23 cellular contexts compared by ENCODE assay signal in genomic region chr1:40268211-40268610, GRCh38. TPM values are rescaled to one million over a fixed set of nuclear protein-coding genes. Genes with fewer than 3 reads are reported as not detected.
DNase-seq lines count a peak whose midpoint lies in the region; ATAC-seq and TF ChIP-seq lines count a peak whose summit lies in the region.
"Had no signal": no experiment of that assay in that cellular context is flagged by ENCODE, and none has a peak within 500 bp of the region (broad histone marks: within the 10 kb centered on the region; RNA-seq: fewer than 3 reads in every experiment).

No MANE protein-coding gene starts in this region.

- intact Hi-C loops in natural killer cell (cut with micrococcal nuclease): no loop called here

- H3K27me3 ChIP-seq in muscle layer of duodenum (ENCODE audit: low read depth, low read length) (no peaks in the 10 kb centered on the region), thoracic aorta (replicated peaks; ENCODE audit: insufficient read depth) (no peaks in the 10 kb centered on the region)
- H3K27me3 ChIP-seq: neural progenitor cell had no signal

- no peaks in the 10 kb centered on the region for H3K27me3 Mint-ChIP-seq in activated T-cell treated with anti-CD3 and anti-CD28 coated beads, Interleukin-2, amount 50 U/mL, for 24 hours
- H3K27me3 Mint-ChIP-seq in activated T-cell treated with anti-CD3 and anti-CD28 coated beads, Interleukin-2, amount 50 U/mL, for 4 hours (ENCODE audit: low read depth): no peaks in the 10 kb centered on the region
- H3K27me3 Mint-ChIP-seq in chondrocyte (ENCODE audit: low read depth) (no peaks in the 10 kb centered on the region), natural killer cell (ENCODE audit: low read depth in 2 of 2) (no peaks in the 10 kb centered on the region)
- H3K27me3 Mint-ChIP-seq: activated CD4-positive, alpha-beta memory T cell treated with anti-CD3 and anti-CD28 coated beads, Interleukin-2, amount 10 ng/mL, durations not matched to agents 7 days and 5 days; activated naive CD8-positive, alpha-beta T cell treated with anti-CD3 and anti-CD28 coated beads, Interleukin-2, amount 10 ng/mL, durations not matched to agents 7 days and 5 days had no signal

- DNase-seq in activated T-cell treated with anti-CD3 and anti-CD28 coated beads, Interleukin-2, amount 50 U/mL, for 24 hours: no peak
- DNase-seq in activated T-cell treated with anti-CD3 and anti-CD28 coated beads, Interleukin-2, amount 50 U/mL, for 4 hours: no peak
- DNase-seq in chondrocyte (ENCODE audit: low spot score) (no peak), thoracic aorta (ENCODE audit: low spot score) (no peak), natural killer cell (no peak), HuH-7 (ENCODE audit: low spot score) (no peak)
- DNase-seq in stimulated activated CD8-positive, alpha-beta memory T cell treated with anti-CD3 and anti-CD28 coated beads, Interleukin-4, amount 100 ng/mL, for 48 hours: no peak
- DNase-seq: activated CD4-positive, alpha-beta memory T cell treated with anti-CD3 and anti-CD28 coated beads, Interleukin-2, amount 10 ng/mL, durations not matched to agents 7 days and 5 days; activated naive CD8-positive, alpha-beta T cell treated with anti-CD3 and anti-CD28 coated beads, Interleukin-2, amount 10 ng/mL, durations not matched to agents 7 days and 5 days; head of caudate nucleus; NCI-H1092 treated with DMSO at 0.1 percent for 48 hours; NCI-H526; right cardiac atrium; stimulated activated CD4-positive, alpha-beta T cell treated with anti-CD3 and anti-CD28 coated beads, Interleukin-1b, Interleukin-23, amount 100 ng/mL, for 48 hours; T-helper 2 cell had no signal

- H3K4me3 ChIP-seq in muscle layer of duodenum (ENCODE audit: low read depth in 1 of 2, low read length in 2 of 2) (no peak overlapping the region), thoracic aorta (peak overlapping the region; percentile 22)
- H3K4me3 ChIP-seq: GM12878, neural progenitor cell had no signal

- no peaks in the 10 kb centered on the region for H3K9me3 Mint-ChIP-seq in activated T-cell treated with anti-CD3 and anti-CD28 coated beads, Interleukin-2, amount 50 U/mL, for 24 hours
- no peaks in the 10 kb centered on the region for H3K9me3 Mint-ChIP-seq in activated T-cell treated with anti-CD3 and anti-CD28 coated beads, Interleukin-2, amount 50 U/mL, for 4 hours
- H3K9me3 Mint-ChIP-seq in chondrocyte (ENCODE audit: low read depth) (no peaks in the 10 kb centered on the region), natural killer cell (no peaks in the 10 kb centered on the region)
- H3K9me3 Mint-ChIP-seq: activated CD4-positive, alpha-beta memory T cell treated with anti-CD3 and anti-CD28 coated beads, Interleukin-2, amount 10 ng/mL, durations not matched to agents 7 days and 5 days; activated naive CD8-positive, alpha-beta T cell treated with anti-CD3 and anti-CD28 coated beads, Interleukin-2, amount 10 ng/mL, durations not matched to agents 7 days and 5 days; activated T-helper 1 cell treated with anti-CD3 and anti-CD28 coated beads, Interleukin-12 subunit alpha, Interleukin-12 subunit beta, Interleukin-2, Interleukin-4 antibody, amounts not matched to agents 30 ng/mL and 10 ng/mL and 1 ng/mL, durations not matched to agents 14 hours and 24 hours and 36 hours; neural progenitor cell; WTC11 had no signal

- H3K4me1 ChIP-seq in muscle layer of duodenum (ENCODE audit: control insufficient read depth in 1 of 2, insufficient read depth in 2 of 2, low read length in 2 of 2) (peaks cover 0 to 21% of the 10 kb centered on the region in 2 donors), thoracic aorta (ENCODE audit: control insufficient read depth in 1 of 2, low read depth in 2 of 2) (peaks cover 24 to 73% of the 10 kb centered on the region in 2 donors)
- H3K4me1 ChIP-seq: neural progenitor cell had no signal

- H3K36me3 Mint-ChIP-seq in activated T-cell treated with anti-CD3 and anti-CD28 coated beads, Interleukin-2, amount 50 U/mL, for 24 hours (ENCODE audit: low read depth): peaks cover 88% of the 10 kb centered on the region
- peaks cover 39% of the 10 kb centered on the region for H3K36me3 Mint-ChIP-seq in activated T-cell treated with anti-CD3 and anti-CD28 coated beads, Interleukin-2, amount 50 U/mL, for 4 hours (ENCODE audit: insufficient read depth)
- peaks cover 27% of the 10 kb centered on the region for H3K36me3 Mint-ChIP-seq in chondrocyte (ENCODE audit: low read depth)
- peaks cover 10% of the 10 kb centered on the region for H3K36me3 Mint-ChIP-seq in natural killer cell

- H3K36me3 ChIP-seq in muscle layer of duodenum (ENCODE audit: control insufficient read depth in 1 of 2, insufficient read depth in 2 of 2, low read length in 2 of 2) (peaks cover 28 to 41% of the 10 kb centered on the region in 2 donors), thoracic aorta (peaks cover 25% of the 10 kb centered on the region)

- H3K4me3 Mint-ChIP-seq in activated T-cell treated with anti-CD3 and anti-CD28 coated beads, Interleukin-2, amount 50 U/mL, for 24 hours: no peak overlapping the region
- H3K4me3 Mint-ChIP-seq in activated T-cell treated with anti-CD3 and anti-CD28 coated beads, Interleukin-2, amount 50 U/mL, for 4 hours: no peak overlapping the region
- H3K4me3 Mint-ChIP-seq in chondrocyte (ENCODE audit: unreplicated experiment): no peak overlapping the region
- no peak overlapping the region for H3K4me3 Mint-ChIP-seq in natural killer cell
- H3K4me3 Mint-ChIP-seq: activated CD4-positive, alpha-beta memory T cell treated with anti-CD3 and anti-CD28 coated beads, Interleukin-2, amount 10 ng/mL, durations not matched to agents 7 days and 5 days; activated naive CD8-positive, alpha-beta T cell treated with anti-CD3 and anti-CD28 coated beads, Interleukin-2, amount 10 ng/mL, durations not matched to agents 7 days and 5 days; activated T-helper 1 cell treated with anti-CD3 and anti-CD28 coated beads, Interleukin-12 subunit alpha, Interleukin-12 subunit beta, Interleukin-2, Interleukin-4 antibody, amounts not matched to agents 30 ng/mL and 10 ng/mL and 1 ng/mL, durations not matched to agents 14 hours and 24 hours and 36 hours; neural progenitor cell; WTC11 had no signal

- no peak for TF ChIP-seq CTCF in chondrocyte (IDR thresholded peaks at IDR 0.05)
- no peak for TF ChIP-seq CTCF in thoracic aorta (IDR thresholded peaks at IDR 0.05)
- TF ChIP-seq CTCF in natural killer cell (IDR thresholded peaks at IDR 0.05): no peak

- peaks cover 66% of the 10 kb centered on the region for H3K4me1 Mint-ChIP-seq in activated T-cell treated with anti-CD3 and anti-CD28 coated beads, Interleukin-2, amount 50 U/mL, for 24 hours (ENCODE audit: low read depth)
- H3K4me1 Mint-ChIP-seq in activated T-cell treated with anti-CD3 and anti-CD28 coated beads, Interleukin-2, amount 50 U/mL, for 4 hours (ENCODE audit: low read depth): peaks cover 29% of the 10 kb centered on the region
- H3K4me1 Mint-ChIP-seq in chondrocyte (ENCODE audit: low read depth): peaks cover 32% of the 10 kb centered on the region
- H3K4me1 Mint-ChIP-seq in natural killer cell: peaks cover 3 to 7% of the 10 kb centered on the region in 2 donors
- H3K4me1 Mint-ChIP-seq: neural progenitor cell, WTC11 had no signal

- no peak for ATAC-seq in activated T-cell treated with anti-CD3 and anti-CD28 coated beads, Interleukin-2, amount 50 U/mL, for 4 hours
- ATAC-seq in thoracic aorta (ENCODE audit: insufficient number of reproducible peaks, low FRiP score, low read depth) (no peak), natural killer cell (no peak)
- ATAC-seq: GM12878, WTC11 had no signal

- H3K27ac Mint-ChIP-seq in activated T-cell treated with anti-CD3 and anti-CD28 coated beads, Interleukin-2, amount 50 U/mL, for 24 hours: peak overlapping the region; percentile 30
- peak overlapping the region; percentile 96 for H3K27ac Mint-ChIP-seq in chondrocyte (ENCODE audit: unreplicated experiment)
- H3K27ac Mint-ChIP-seq in natural killer cell: no peak overlapping the region
- H3K27ac Mint-ChIP-seq: activated CD4-positive, alpha-beta memory T cell treated with anti-CD3 and anti-CD28 coated beads, Interleukin-2, amount 10 ng/mL, durations not matched to agents 7 days and 5 days; activated naive CD8-positive, alpha-beta T cell treated with anti-CD3 and anti-CD28 coated beads, Interleukin-2, amount 10 ng/mL, durations not matched to agents 7 days and 5 days; activated T-helper 1 cell treated with anti-CD3 and anti-CD28 coated beads, Interleukin-12 subunit alpha, Interleukin-12 subunit beta, Interleukin-2, Interleukin-4 antibody, amounts not matched to agents 30 ng/mL and 10 ng/mL and 1 ng/mL, durations not matched to agents 14 hours and 24 hours and 36 hours; neural progenitor cell; WTC11 had no signal

- peak overlapping the region; percentile 62 for H3K27ac ChIP-seq in muscle layer of duodenum (ENCODE audit: low read length)
- peak overlapping the region; percentile 84 to 94 for H3K27ac ChIP-seq in thoracic aorta
- H3K27ac ChIP-seq: C4-2B, KMS-11, neural progenitor cell had no signal

- H3K9me3 ChIP-seq in muscle layer of duodenum (ENCODE audit: control insufficient read depth in 1 of 2, low read length in 2 of 2) (no peaks in the 10 kb centered on the region), thoracic aorta (no peaks in the 10 kb centered on the region)

RNA-seq across cellular contexts. Expression of gene ZMPSTE24, which starts 10.2 kb away (rescaled TPM):
- total RNA-seq in activated T-cell treated with anti-CD3 and anti-CD28 coated beads, Interleukin-2, amount 50 U/mL, for 4 hours: 10 to 100 TPM; 56.4 to 59.6 (median 59.5) TPM
- total RNA-seq in chondrocyte: 49.5 to 62.3 TPM (median 49.6 TPM) in 3 replicates
- total RNA-seq in thoracic aorta: 10 to 100 TPM; 48.3 to 87.9 TPM
- 10 to 100 TPM; 15.3 to 19.5 (median 19.3) TPM for total RNA-seq in natural killer cell

RNA-seq across cellular contexts. Expression of gene TMCO2, which starts 20.5 kb away (rescaled TPM):
- total RNA-seq in activated T-cell treated with anti-CD3 and anti-CD28 coated beads, Interleukin-2, amount 50 U/mL, for 4 hours: not detected
- total RNA-seq in chondrocyte: not detected in 3 replicates
- not detected for total RNA-seq in thoracic aorta
- total RNA-seq in natural killer cell: not detected
- total RNA-seq: activated CD4-positive, alpha-beta memory T cell treated with anti-CD3 and anti-CD28 coated beads, Interleukin-2, amount 10 ng/mL, durations not matched to agents 7 days and 5 days; activated naive CD8-positive, alpha-beta T cell treated with anti-CD3 and anti-CD28 coated beads, Interleukin-2, amount 10 ng/mL, durations not matched to agents 7 days and 5 days; activated T-helper 1 cell treated with anti-CD3 and anti-CD28 coated beads, Interleukin-12 subunit alpha, Interleukin-12 subunit beta, Interleukin-2, Interleukin-4 antibody, amounts not matched to agents 30 ng/mL and 10 ng/mL and 1 ng/mL, durations not matched to agents 14 hours and 24 hours and 36 hours; GM12878; right cardiac atrium; temporal lobe; WTC11 had no signal

RNA-seq across cellular contexts. Expression of gene COL9A2, which starts 48.9 kb away (rescaled TPM):
- 1 to 10 TPM in 2 of 3 donors, under 1 TPM in 1; 0.96 to 2.5 (median 1.2) TPM for total RNA-seq in activated T-cell treated with anti-CD3 and anti-CD28 coated beads, Interleukin-2, amount 50 U/mL, for 4 hours
- total RNA-seq in chondrocyte: 4.9 to 10.4 TPM (median 9.9 TPM) in 3 replicates
- total RNA-seq in thoracic aorta: 10 to 100 TPM; 16.7 to 36.4 TPM
- 1 to 10 TPM; 2.4 to 2.6 (median 2.5) TPM for total RNA-seq in natural killer cell

Comparison
In these comparisons a context has a peak if more than half of its experiments do, and no peak if none do; other contexts are left out.
1. H3K27ac Mint-ChIP-seq: peak in activated T-cell treated with anti-CD3 and anti-CD28 coated beads, Interleukin-2, amount 50 U/mL, for 24 hours (single experiment) and chondrocyte (single experiment); none in natural killer cell (0 of 2).